Comparison of ENCODE assay signal across 12 cellular contexts in genomic region chr17:2904135-2904534, GRCh38.
DNase-seq lines count a peak whose midpoint lies in the region; ATAC-seq, FAIRE-seq and TF ChIP-seq lines count a peak whose summit lies in the region.
"Had no signal": no experiment of that assay in that cellular context is flagged by ENCODE, and none has a peak within 500 bp of the region (broad histone marks: within the 10 kb centered on the region; RNA-seq: fewer than 3 reads in every experiment).

No MANE protein-coding gene starts in this region.

- BruUV-seq in K562 (replicated peaks; lab: Mats Ljungman, UMichigan), result no TSS peak

- H3K4me1 ChIP-seq in K562 (replicated peaks in 1 of 2; ENCODE audit: control insufficient read depth in 2 of 2, insufficient read depth in 2 of 2, low read length in 2 of 2), result no peaks in the 10 kb centered on the region
- H3K4me1 ChIP-seq: gastrocnemius medialis had no signal

- H3K36me3 ChIP-seq in K562 (ENCODE audit: control insufficient read depth, insufficient read depth, low read length), result no peaks in the 10 kb centered on the region
- H3K36me3 ChIP-seq: gastrocnemius medialis had no signal

- no peak overlapping the region for H2AFZ ChIP-seq in K562 (ENCODE audit: low read depth, low read length)

- TF ChIP-seq RAD21 in K562 (CRISPR knock-in tag; conservative IDR thresholded peaks at IDR 0.05 in 1 of 2, IDR thresholded peaks at IDR 0.05 in 1 of 2), result no peak

- in situ Hi-C loops in K562 (cut with MboI), result no loop called here

- H3K27me3 ChIP-seq in K562 (ENCODE audit: control insufficient read depth in 2 of 2, insufficient read depth in 2 of 2, low read length in 2 of 2), result peaks cover 0 to 14% of the 10 kb centered on the region in 2 experiments; a peak in 2 of 5 replicates

- ATAC-seq in K562, result no peak
- no peak for ATAC-seq in HG03565 (IDR thresholded peaks at IDR 0.05; ENCODE audit: unreplicated experiment)
- no peak for ATAC-seq in HG02981 (IDR thresholded peaks at IDR 0.05; ENCODE audit: unreplicated experiment)
- no peak for ATAC-seq in HG03457 (IDR thresholded peaks at IDR 0.05; ENCODE audit: unreplicated experiment)
- ATAC-seq: gastrocnemius medialis had no signal

- POLR2A ChIA-PET in K562 (lab: Yijun Ruan, JAX), result no interaction called here

- FAIRE-seq in K562 (lab: Jason Lieb, UNC) (no peak), islet of Langerhans (lab: Jason Lieb, UNC) (peak; percentile 13)
- FAIRE-seq: bronchial epithelial cell, urothelium cell line had no signal

- WGBS in K562 (ENCODE audit: insufficient coverage, low coverage, missing lambda C conversion rate), result 2% methylated on average over 11 of the region's 16 CpGs

- H3K9ac ChIP-seq in K562 (ENCODE audit: insufficient read depth in 1 of 2, low read depth in 2 of 2, low read length in 2 of 2), result no peak overlapping the region

- no peak overlapping the region for H3K4me2 ChIP-seq in K562 (ENCODE audit: insufficient read depth, low read length)

- no peak for TF ChIP-seq POLR2A in K562 (conservative IDR thresholded peaks at IDR 0.05)

- no peaks in the 10 kb centered on the region for H3K79me2 ChIP-seq in K562 (ENCODE audit: control insufficient read depth, insufficient read depth, low read length)

- no peak overlapping the region for H3K27ac ChIP-seq in K562 (ENCODE audit: extremely low read depth, low read depth, low read length)
- H3K27ac ChIP-seq: gastrocnemius medialis had no signal

- no peak for TF ChIP-seq EP300 in K562 (IDR thresholded peaks at IDR 0.05; ENCODE audit: low read length)

- no peaks in the 10 kb centered on the region for H3K9me1 ChIP-seq in K562 (ENCODE audit: control insufficient read depth, insufficient read depth, low read length)

- intact Hi-C loops in K562 (cut with micrococcal nuclease), result no loop called here

- no peaks in the 10 kb centered on the region for H4K20me1 ChIP-seq in K562 (replicated peaks; ENCODE audit: control insufficient read depth, insufficient read depth, low read length)

- CTCF ChIA-PET in K562 (lab: Yijun Ruan, JAX; ENCODE audit: low intra/inter-chr PET ratio), result no interaction called here

- no peak for TF ChIP-seq CTCF in K562 (IDR thresholded peaks at IDR 0.05 in 2 of 3, conservative IDR thresholded peaks at IDR 0.05 in 1 of 3; ENCODE audit: insufficient read depth in 2 of 3, low read depth in 1 of 3, low read length in 3 of 3)

- DNase-seq in NCI-H2196 (lab: John Stamatoyannopoulos, UW; ENCODE audit: unreplicated experiment) (peak; percentile 59), NCI-H2196 treated with DMSO at 0.1 percent for 48 hours (lab: John Stamatoyannopoulos, UW; ENCODE audit: unreplicated experiment) (no peak), K562 (ENCODE audit: extremely low read depth in 1 of 4, low spot score in 3 of 4) (no peak), superior temporal gyrus (ENCODE audit: extremely low spot score) (peak; percentile 65)
- DNase-seq: 8988T, gastrocnemius medialis had no signal

- no peak overlapping the region for H3K4me3 ChIP-seq in K562
- H3K4me3 ChIP-seq: gastrocnemius medialis had no signal

- H3K9me3 ChIP-seq in K562 (replicated peaks; ENCODE audit: control insufficient read depth, insufficient read depth, low read depth, low read length), result no peaks in the 10 kb centered on the region
- H3K9me3 ChIP-seq: gastrocnemius medialis had no signal

TF ChIP-seq in K562, 482 proteins besides CTCF, POLR2A, EP300 and RAD21:
- TF ChIP-seq RFX1 (IDR thresholded peaks at IDR 0.05) (peak; percentile 70), NFIX (CRISPR knock-in tag; IDR thresholded peaks at IDR 0.05; ENCODE audit: low read depth) (no peak)

Comparison
In these comparisons a context has a peak if more than half of its experiments do, and no peak if none do; other contexts are left out.
1. DNase-seq: peak in NCI-H2196 (single experiment) and superior temporal gyrus (single experiment); none in NCI-H2196 treated with DMSO at 0.1 percent for 48 hours (single experiment) and K562 (0 of 4).